In the genomic region with DNA sequence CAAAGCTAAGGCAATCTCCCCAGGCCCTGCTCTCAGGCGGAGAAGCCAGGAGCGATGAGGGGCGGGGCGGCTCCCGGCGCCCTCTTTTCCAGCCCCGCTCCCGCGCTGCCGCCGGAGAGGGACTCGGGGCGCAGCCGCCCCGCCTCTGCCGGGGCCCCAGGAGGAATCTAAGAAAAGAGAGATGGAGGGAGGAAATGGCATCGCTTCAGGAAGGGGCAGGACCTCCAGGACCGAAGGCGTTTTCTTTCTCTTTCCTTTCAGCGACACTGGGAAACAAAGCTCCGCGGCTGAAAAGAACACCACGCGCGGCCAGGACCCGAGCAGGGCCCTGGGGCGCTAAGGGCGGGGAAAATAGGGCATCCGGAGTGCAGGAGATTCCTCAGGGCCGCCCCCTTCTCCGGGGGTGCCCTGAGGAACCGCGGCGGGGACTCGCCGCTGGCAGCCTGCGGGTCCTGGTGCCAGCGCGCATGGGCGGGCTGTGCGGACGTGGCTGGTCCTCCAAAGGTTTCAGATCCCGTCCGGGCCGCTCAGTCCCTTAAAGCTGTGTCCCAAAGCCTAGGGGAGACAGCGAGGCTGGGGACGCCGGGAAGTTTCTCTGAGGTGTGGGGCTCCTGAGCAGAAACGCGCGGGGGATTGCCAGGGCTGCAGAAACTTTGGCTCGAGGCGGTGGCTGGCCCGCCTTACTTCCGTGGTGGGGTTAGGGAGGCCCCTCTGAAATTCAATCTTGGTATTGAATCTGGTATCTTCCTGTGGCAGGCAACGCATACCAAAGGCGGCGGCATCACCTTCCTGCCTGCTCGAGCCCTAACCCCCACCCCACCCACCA, we compare ENCODE assay signal across 8 cellular contexts. TPM values are rescaled to one million over a fixed set of nuclear protein-coding genes. Genes with fewer than 3 reads are reported as not detected.
DNase-seq lines count a peak whose midpoint lies in the region; ATAC-seq and TF ChIP-seq lines count a peak whose summit lies in the region.

No MANE protein-coding gene starts in this region.

- no peak for TF ChIP-seq CTCF in GM23338 (conservative IDR thresholded peaks at IDR 0.05; ENCODE audit: low read depth in 2 of 2)

- peaks cover 8% of the 10 kb centered on the region; the same call in 1 of the 2 replicates for H3K9me3 ChIP-seq in iPS-20b (ENCODE audit: insufficient read depth, low read depth, low read length)

- intact Hi-C loops in activated T-helper 2 cell treated with anti-CD3 and anti-CD28 coated beads, Interferon-gamma antibody, Interleukin-2, Interleukin-4, amounts not matched to agents 10 μg/mL and 5 μg/mL and 100 μg/mL, durations not matched to agents 14 hours and 24 hours and 36 hours (cut with micrococcal nuclease) = loop anchor here (5.0 to 10.0 kb wide), 3 partner anchors 102 to 1880 kb away; a partner anchor contains a TSS

- H3K4me2 ChIP-seq in GM23338 = peak overlapping the region; percentile 95

- H3K27ac Mint-ChIP-seq in GM23338 = no peak overlapping the region
- no peak overlapping the region for H3K27ac Mint-ChIP-seq in activated T-helper 2 cell treated with anti-CD3 and anti-CD28 coated beads, Interferon-gamma antibody, Interleukin-2, Interleukin-4, amounts not matched to agents 10 μg/mL and 5 μg/mL and 100 μg/mL, durations not matched to agents 14 hours and 24 hours and 36 hours
- H3K27ac Mint-ChIP-seq in stimulated activated memory B cell treated with anti-CD40 and anti-IgM and Interleukin-4, amounts not matched to agents 10 μg/mL and 1 μg/mL and 100 μg/mL, for 72 hours = peak overlapping the region; percentile 44

- no peaks in the 10 kb centered on the region; the same call in 2 of the 3 replicates for H3K36me3 Mint-ChIP-seq in GM23338 (ENCODE audit: low read depth)
- H3K36me3 Mint-ChIP-seq in activated T-helper 2 cell treated with anti-CD3 and anti-CD28 coated beads, Interferon-gamma antibody, Interleukin-2, Interleukin-4, amounts not matched to agents 10 μg/mL and 5 μg/mL and 100 μg/mL, durations not matched to agents 14 hours and 24 hours and 36 hours (ENCODE audit: low read depth) = peaks cover 4% of the 10 kb centered on the region
- H3K36me3 Mint-ChIP-seq in stimulated activated memory B cell treated with anti-CD40 and anti-IgM and Interleukin-4, amounts not matched to agents 10 μg/mL and 1 μg/mL and 100 μg/mL, for 72 hours = peaks cover 4% of the 10 kb centered on the region

- no peaks in the 10 kb centered on the region for H3K4me1 ChIP-seq in ACC112 (ENCODE audit: control insufficient read depth, insufficient read depth, low read length, unreplicated experiment)
- H3K4me1 ChIP-seq in GM23338 (ENCODE audit: insufficient read depth) = peaks cover 19% of the 10 kb centered on the region; the same call in 1 of the 2 replicates
- no peaks in the 10 kb centered on the region; the same call in 1 of the 2 replicates for H3K4me1 ChIP-seq in iPS-20b (ENCODE audit: insufficient read depth, low read length)

- H3K27ac ChIP-seq in ACC112 (ENCODE audit: low read depth, low read length) = no peak overlapping the region
- no peak overlapping the region for H3K27ac ChIP-seq in GM23338 (ENCODE audit: low read depth)
- H3K27ac ChIP-seq in iPS-20b (ENCODE audit: low read length) = no peak overlapping the region

- H3K4me3 ChIP-seq in ACC112 (ENCODE audit: low read depth, low read length) (peak overlapping the region; percentile 82), GM23338 (peak overlapping the region; percentile 87), iPS-20b (ENCODE audit: low read length) (peak overlapping the region; percentile 79)

- peaks cover 73% of the 10 kb centered on the region for H3K27me3 Mint-ChIP-seq in GM23338 (ENCODE audit: insufficient read depth, low read depth, poor library complexity)
- peaks cover 79% of the 10 kb centered on the region for H3K27me3 Mint-ChIP-seq in activated T-helper 2 cell treated with anti-CD3 and anti-CD28 coated beads, Interferon-gamma antibody, Interleukin-2, Interleukin-4, amounts not matched to agents 10 μg/mL and 5 μg/mL and 100 μg/mL, durations not matched to agents 14 hours and 24 hours and 36 hours (ENCODE audit: low read depth)
- H3K27me3 Mint-ChIP-seq in stimulated activated memory B cell treated with anti-CD40 and anti-IgM and Interleukin-4, amounts not matched to agents 10 μg/mL and 1 μg/mL and 100 μg/mL, for 72 hours = peaks cover 81% of the 10 kb centered on the region

- no peaks in the 10 kb centered on the region for H3K9me2 ChIP-seq in GM23338 (ENCODE audit: insufficient read depth)

- ATAC-seq in GM23338 (peak; percentile 51), HG03565 (IDR thresholded peaks at IDR 0.05; ENCODE audit: unreplicated experiment) (no peak), GM21526 (IDR thresholded peaks at IDR 0.05; ENCODE audit: low FRiP score, unreplicated experiment) (no peak), GM18861 (IDR thresholded peaks at IDR 0.05; ENCODE audit: unreplicated experiment) (no peak)
- ATAC-seq in stimulated activated memory B cell treated with anti-CD40 and anti-IgM and Interleukin-4, amounts not matched to agents 10 μg/mL and 1 μg/mL and 100 μg/mL, for 72 hours = peak; percentile 27

- H2AFZ ChIP-seq in ACC112 (ENCODE audit: low read length, unreplicated experiment) (peak overlapping the region; percentile 57), GM23338 (peak overlapping the region; percentile 98)

- H3F3A ChIP-seq in GM23338 (replicated peaks; ENCODE audit: low read depth) = peaks cover 12% of the 10 kb centered on the region

- H3K36me3 ChIP-seq in ACC112 (ENCODE audit: insufficient read depth, low read length) = no peaks in the 10 kb centered on the region
- H3K36me3 ChIP-seq in GM23338 (ENCODE audit: insufficient read depth) = no peaks in the 10 kb centered on the region
- H3K36me3 ChIP-seq in iPS-20b (ENCODE audit: insufficient read depth, low read depth, low read length) = no peaks in the 10 kb centered on the region

- peaks cover 7% of the 10 kb centered on the region for H4K20me1 ChIP-seq in GM23338 (replicated peaks; ENCODE audit: insufficient read depth)

- peak; percentile 82 for DNase-seq in GM23338 (ENCODE audit: low spot score)
- DNase-seq in activated T-helper 2 cell treated with anti-CD3 and anti-CD28 coated beads, Interferon-gamma antibody, Interleukin-2, Interleukin-4, amounts not matched to agents 10 μg/mL and 5 μg/mL and 100 μg/mL, durations not matched to agents 14 hours and 24 hours and 36 hours (ENCODE audit: low spot score) = no peak

- H3K27me3 ChIP-seq in ACC112 (ENCODE audit: insufficient read depth, low read length) (peaks cover 75% of the 10 kb centered on the region), GM23338 (ENCODE audit: insufficient read depth) (peaks cover 95% of the 10 kb centered on the region), iPS-20b (ENCODE audit: insufficient read depth, low read length) (peaks cover 88% of the 10 kb centered on the region)

- H3K9me3 Mint-ChIP-seq in GM23338 = peaks cover 7% of the 10 kb centered on the region; the same call in 2 of the 3 replicates
- H3K9me3 Mint-ChIP-seq in activated T-helper 2 cell treated with anti-CD3 and anti-CD28 coated beads, Interferon-gamma antibody, Interleukin-2, Interleukin-4, amounts not matched to agents 10 μg/mL and 5 μg/mL and 100 μg/mL, durations not matched to agents 14 hours and 24 hours and 36 hours = no peaks in the 10 kb centered on the region
- peaks cover under 1% of the 10 kb centered on the region for H3K9me3 Mint-ChIP-seq in stimulated activated memory B cell treated with anti-CD40 and anti-IgM and Interleukin-4, amounts not matched to agents 10 μg/mL and 1 μg/mL and 100 μg/mL, for 72 hours

- no peaks in the 10 kb centered on the region for H3K79me2 ChIP-seq in ACC112 (ENCODE audit: control insufficient read depth, insufficient read depth, low read length, unreplicated experiment)
- H3K79me2 ChIP-seq in GM23338 (replicated peaks; ENCODE audit: insufficient read depth) = no peaks in the 10 kb centered on the region

- H3K4me3 Mint-ChIP-seq in GM23338 = peak overlapping the region; percentile 91
- peak overlapping the region; percentile 78 for H3K4me3 Mint-ChIP-seq in activated T-helper 2 cell treated with anti-CD3 and anti-CD28 coated beads, Interferon-gamma antibody, Interleukin-2, Interleukin-4, amounts not matched to agents 10 μg/mL and 5 μg/mL and 100 μg/mL, durations not matched to agents 14 hours and 24 hours and 36 hours (ENCODE audit: low read depth)
- peak overlapping the region; percentile 91 for H3K4me3 Mint-ChIP-seq in stimulated activated memory B cell treated with anti-CD40 and anti-IgM and Interleukin-4, amounts not matched to agents 10 μg/mL and 1 μg/mL and 100 μg/mL, for 72 hours

- peaks cover 32% of the 10 kb centered on the region for H3K4me1 Mint-ChIP-seq in GM23338
- H3K4me1 Mint-ChIP-seq in activated T-helper 2 cell treated with anti-CD3 and anti-CD28 coated beads, Interferon-gamma antibody, Interleukin-2, Interleukin-4, amounts not matched to agents 10 μg/mL and 5 μg/mL and 100 μg/mL, durations not matched to agents 14 hours and 24 hours and 36 hours (ENCODE audit: low read depth) = peaks cover 5% of the 10 kb centered on the region
- peaks cover 21% of the 10 kb centered on the region for H3K4me1 Mint-ChIP-seq in stimulated activated memory B cell treated with anti-CD40 and anti-IgM and Interleukin-4, amounts not matched to agents 10 μg/mL and 1 μg/mL and 100 μg/mL, for 72 hours

- peak overlapping the region; percentile 46; the same call in 1 of the 2 replicates for H3K9ac ChIP-seq in iPS-20b (ENCODE audit: low read depth, low read length)

TF ChIP-seq in GM23338, 12 proteins besides CTCF, POLR2A, EP300 and RAD21 (continues in another document):
- no peak for TF ChIP-seq STAT1 (IDR thresholded peaks at IDR 0.05; ENCODE audit: unreplicated experiment)

RNA-seq across cellular contexts. Expression of a gene that starts 2.8 kb away (rescaled TPM):
- not detected in 2 replicates for total RNA-seq in GM23338 (2014; rRNA removed; shearing (Covaris generic))
- not detected in 2 replicates for polyA plus RNA-seq in GM23338 (2016; fragmentation: Nextera tagmentation; extraction: Ambion mirVana)
- total RNA-seq in activated T-helper 2 cell treated with anti-CD3 and anti-CD28 coated beads, Interferon-gamma antibody, Interleukin-2, Interleukin-4, amounts not matched to agents 10 μg/mL and 5 μg/mL and 100 μg/mL, durations not matched to agents 14 hours and 24 hours and 36 hours = not detected in 2 replicates

Comparison
In these comparisons a context has a peak if more than half of its experiments do, and no peak if none do; other contexts are left out.
1. ATAC-seq: peak in GM23338 (single experiment) and stimulated activated memory B cell treated with anti-CD40 and anti-IgM and Interleukin-4, amounts not matched to agents 10 μg/mL and 1 μg/mL and 100 μg/mL, for 72 hours (single experiment); none in HG03565 (single experiment), GM21526 (single experiment) and GM18861 (single experiment).
2. Peak in every context shown above with its lines, with median percentiles within 50 percentile points of each other: H3K4me3 ChIP-seq and H3K4me3 Mint-ChIP-seq.